In genomic region chr11:44728491-44728910, GRCh38 we compare ENCODE assay signal across 8 cellular contexts. TPM values are rescaled to one million over a fixed set of nuclear protein-coding genes. Genes with fewer than 3 reads are reported as not detected.
A peak's percentile ranks its signal among the peaks of the same experiment; 100 is the strongest.
DNase-seq lines count a peak whose midpoint lies in the region; ATAC-seq, FAIRE-seq and TF ChIP-seq lines count a peak whose summit lies in the region.

No MANE protein-coding gene starts in this region.

- no peak overlapping the region for H4K91ac ChIP-seq in H9 (ENCODE audit: insufficient read length, low read depth, low read length)

- H3K4me3 ChIP-seq in A549, result no peak overlapping the region; the same call in 2 of the 3 replicates
- peak overlapping the region; percentile 80 for H3K4me3 ChIP-seq in coronary artery

- H3K14ac ChIP-seq in H9 (ENCODE audit: insufficient read depth, low read length), result no peak overlapping the region

- H3K9me3 Mint-ChIP-seq in H9, result no peaks in the 10 kb centered on the region; a peak in 3 of 5 replicates
- H3K9me3 Mint-ChIP-seq in natural killer cell treated with Interleukin-12 subunit alpha and Interleukin-12 subunit beta and Interleukin-15 and Interleukin-18, amount 100 ng/mL, for 72 hours, result no peaks in the 10 kb centered on the region

- H3K56ac ChIP-seq in H9 (ENCODE audit: insufficient read length, low read depth, low read length), result no peak overlapping the region

- H2BK12ac ChIP-seq in H9 (ENCODE audit: insufficient read length, low read depth, low read length), result no peak overlapping the region

- peak overlapping the region in 1 of 3 experiments; percentile 53; a peak in 1 of 7 replicates for H3K27ac Mint-ChIP-seq in H9
- peak overlapping the region in 1 of 2 donors; percentile 41 for H3K27ac Mint-ChIP-seq in natural killer cell treated with Interleukin-12 subunit alpha and Interleukin-12 subunit beta and Interleukin-15 and Interleukin-18, amount 100 ng/mL, for 72 hours

- H3K23me2 ChIP-seq in H9 (ENCODE audit: insufficient read length, low read depth, low read length, poor library complexity, severe bottlenecking), result peaks cover 18% of the 10 kb centered on the region

- no peaks in the 10 kb centered on the region for H3K79me1 ChIP-seq in H9 (ENCODE audit: insufficient read depth, low read depth, low read length, poor library complexity, severe bottlenecking)

- H2BK15ac ChIP-seq in H9 (ENCODE audit: low read depth, low read length), result no peak overlapping the region

- no peak overlapping the region for H3K9ac ChIP-seq in H9 (ENCODE audit: extremely low read depth, insufficient read length, low read length)

- H3K9me3 ChIP-seq in A549 (no peaks in the 10 kb centered on the region), H9 (ENCODE audit: control insufficient read depth, low read depth, low read length) (no peaks in the 10 kb centered on the region)

- ATAC-seq in A549, result no peak
- no peak for ATAC-seq in natural killer cell treated with Interleukin-12 subunit alpha and Interleukin-12 subunit beta and Interleukin-15 and Interleukin-18, amount 100 ng/mL, for 72 hours

- no peak overlapping the region for H3K18ac ChIP-seq in H9 (ENCODE audit: insufficient read length, low read depth, low read length)

- no peak overlapping the region for H3T11ph ChIP-seq in H9 (ENCODE audit: low read length)

- no peak overlapping the region for H2AK5ac ChIP-seq in H9 (ENCODE audit: insufficient read length, low read length)

- H3K27me3 ChIP-seq in H9 (ENCODE audit: insufficient read depth, low read length), result peaks cover 32% of the 10 kb centered on the region

- H3K36me3 Mint-ChIP-seq in H9 (ENCODE audit: insufficient read depth in 1 of 3, low read depth in 3 of 3), result no peaks in the 10 kb centered on the region; a peak in 1 of 7 replicates
- H3K36me3 Mint-ChIP-seq in natural killer cell treated with Interleukin-12 subunit alpha and Interleukin-12 subunit beta and Interleukin-15 and Interleukin-18, amount 100 ng/mL, for 72 hours, result no peaks in the 10 kb centered on the region

- peak overlapping the region; percentile 74 to 88 for H3K4me3 Mint-ChIP-seq in H9
- H3K4me3 Mint-ChIP-seq in natural killer cell treated with Interleukin-12 subunit alpha and Interleukin-12 subunit beta and Interleukin-15 and Interleukin-18, amount 100 ng/mL, for 72 hours, result peak overlapping the region; percentile 53

- H4K20me1 ChIP-seq in H9 (ENCODE audit: control insufficient read depth, insufficient read depth, insufficient read length), result no peaks in the 10 kb centered on the region

- FAIRE-seq in A549 (lab: Jason Lieb, UNC), result no peak

- H2BK20ac ChIP-seq in H9 (ENCODE audit: low read depth, low read length, poor library complexity, severe bottlenecking), result no peak overlapping the region

- H3K4me1 Mint-ChIP-seq in H9, result peaks cover 68 to 71% of the 10 kb centered on the region in 2 experiments
- H3K4me1 Mint-ChIP-seq in natural killer cell treated with Interleukin-12 subunit alpha and Interleukin-12 subunit beta and Interleukin-15 and Interleukin-18, amount 100 ng/mL, for 72 hours (ENCODE audit: low read depth in 2 of 2), result peaks cover 9 to 15% of the 10 kb centered on the region in 2 donors

- TF ChIP-seq CTCF in A549 (IDR thresholded peaks at IDR 0.05) (no peak), H9 (conservative IDR thresholded peaks at IDR 0.05) (no peak), coronary artery (IDR thresholded peaks at IDR 0.05) (no peak)

- no peak for DNase-seq in A549 (ENCODE audit: low read depth in 1 of 2, low spot score in 1 of 2)
- peak; percentile 53 for DNase-seq in H9
- no peak for DNase-seq in coronary artery (ENCODE audit: low spot score)
- no peak for DNase-seq in natural killer cell treated with Interleukin-12 subunit alpha and Interleukin-12 subunit beta and Interleukin-15 and Interleukin-18, amount 100 ng/mL, for 72 hours (ENCODE audit: low spot score)
- DNase-seq in cerebellar nuclear complex (lab: John Stamatoyannopoulos, UW), result no peak
- DNase-seq in middle frontal gyrus (ENCODE audit: extremely low spot score, low spot score), result no peak
- DNase-seq in DMS79 treated with DMSO at 0.1 percent for 48 hours (lab: John Stamatoyannopoulos, UW), result no peak
- no peak for DNase-seq in NCI-H146 (lab: John Stamatoyannopoulos, UW)

- TF ChIP-seq EP300 in A549 (IDR thresholded peaks at IDR 0.05), result no peak

- no peak overlapping the region for H4K5ac ChIP-seq in H9 (ENCODE audit: insufficient read length, low read depth, low read length)

- no peak overlapping the region for H2BK5ac ChIP-seq in H9 (ENCODE audit: insufficient read length, low read length)

- H4K8ac ChIP-seq in H9 (replicated peaks; ENCODE audit: insufficient read length, low read depth, low read length), result no peak overlapping the region

- no peak overlapping the region for H3K23ac ChIP-seq in H9 (ENCODE audit: insufficient read length, low read depth, low read length)

- CTCF ChIA-PET in A549 (lab: Yijun Ruan, JAX), result interaction anchor here (1.0 to 4.1 kb wide), 6 partner anchors 31 to 166 kb away, joined by 4 to 19 read pairs (median 8); no protein-coding TSS in a partner anchor

- H3K27me3 Mint-ChIP-seq in H9 (ENCODE audit: low read depth), result peaks cover 76% of the 10 kb centered on the region
- H3K27me3 Mint-ChIP-seq in natural killer cell treated with Interleukin-12 subunit alpha and Interleukin-12 subunit beta and Interleukin-15 and Interleukin-18, amount 100 ng/mL, for 72 hours, result peaks cover 28 to 35% of the 10 kb centered on the region in 2 donors

- no peak for TF ChIP-seq RAD21 in A549 (conservative IDR thresholded peaks at IDR 0.05 in 1 of 2, IDR thresholded peaks at IDR 0.05 in 1 of 2)

- H3K4me1 ChIP-seq in A549 (peaks cover 7% of the 10 kb centered on the region; the same call in 1 of the 3 replicates), H9 (ENCODE audit: insufficient read depth, low read length) (peaks cover 6% of the 10 kb centered on the region; the same call in 1 of the 2 replicates)

- H3K4ac ChIP-seq in H9 (ENCODE audit: low read depth, low read length), result no peak overlapping the region

- 61% methylated on average over 6 of the region's 6 CpGs for WGBS in A549 (ENCODE audit: missing lambda C conversion rate)
- WGBS in H9 (ENCODE audit: extremely low coverage, insufficient read length, low lambda C conversion rate), result no CpG with 5 or more reads among the region's 6 CpGs

- no peak overlapping the region for H2BK120ac ChIP-seq in H9 (ENCODE audit: low read depth, low read length, poor library complexity, severe bottlenecking)

- no peak for TF ChIP-seq POLR2A in A549 (IDR thresholded peaks at IDR 0.05; ENCODE audit: low read length)

- POLR2A ChIA-PET in A549 (lab: Yijun Ruan, JAX), result no interaction called here

- H3K4me2 ChIP-seq in A549, result peak overlapping the region; percentile 91
- peak overlapping the region; percentile 60 for H3K4me2 ChIP-seq in H9 (ENCODE audit: insufficient read depth, insufficient read length, low read length)

- no peaks in the 10 kb centered on the region for H3K79me2 ChIP-seq in H9 (ENCODE audit: insufficient read depth, low read length)

- H2AFZ ChIP-seq in H9 (ENCODE audit: low read length), result no peak overlapping the region

- H3K27ac ChIP-seq in A549 (peak overlapping the region in 1 of 2 experiments; percentile 86; a peak in 3 of 6 replicates), H9 (ENCODE audit: insufficient read length, low read depth, low read length) (no peak overlapping the region), coronary artery (no peak overlapping the region)

TF ChIP-seq in A549, 52 proteins besides CTCF, POLR2A, EP300 and RAD21 (continues in another document):
- TF ChIP-seq HDAC2 (IDR thresholded peaks at IDR 0.05), result no peak
- TF ChIP-seq EHF (CRISPR knock-in tag; IDR thresholded peaks at IDR 0.05), result no peak
- TF ChIP-seq RCOR1 (IDR thresholded peaks at IDR 0.05; ENCODE audit: low read depth, low read length), result no peak
- TF ChIP-seq CHD2 (IDR thresholded peaks at IDR 0.05; ENCODE audit: low read length, partially characterized antibody), result no peak
- no peak for TF ChIP-seq CEBPB (IDR thresholded peaks at IDR 0.05)
- no peak for TF ChIP-seq BCL3 (IDR thresholded peaks at IDR 0.05)
- no peak for TF ChIP-seq TFCP2L1 (CRISPR knock-in tag; IDR thresholded peaks at IDR 0.05)
- no peak for TF ChIP-seq SREBF2 (IDR thresholded peaks at IDR 0.05)
- no peak for TF ChIP-seq HOXB13 (CRISPR knock-in tag; IDR thresholded peaks at IDR 0.05; ENCODE audit: low read depth)
- TF ChIP-seq ZFP36 (IDR thresholded peaks at IDR 0.05; ENCODE audit: borderline replicate concordance, partially characterized antibody), result no peak
- TF ChIP-seq HOXB5 (CRISPR knock-in tag; IDR thresholded peaks at IDR 0.05), result no peak
- no peak for TF ChIP-seq HMGXB4 (CRISPR knock-in tag; IDR thresholded peaks at IDR 0.05; ENCODE audit: borderline replicate concordance)

RNA-seq across cellular contexts. Expression of gene TSPAN18, which starts 1.7 kb away (rescaled TPM):
- polyA plus RNA-seq in A549 (2011; rRNA removed), result 0.81 and 0.98 TPM in 2 replicates
- 1.4 and 2.0 TPM in 2 replicates for polyA plus RNA-seq in A549 (2012; cell fraction: cytosol; rRNA removed)
- polyA plus RNA-seq in A549 (2012; cell fraction: nucleus; rRNA removed), result 1.8 and 2.6 TPM in 2 replicates
- polyA plus RNA-seq in A549 (2017; fragmentation: RNase III; extraction: RNeasy Plus Mini Kit Qiagen cat#74134 plus additional on column Dnase treatment), result 4.5 to 5.8 TPM (median 4.8 TPM) in 3 replicates
- polyA minus RNA-seq in A549 (2011; rRNA and poly(A)+ RNA removed), result 1.2 and 2.2 TPM in 2 replicates
- total RNA-seq in H9 (2021), result 25.3 and 26.5 TPM in 2 replicates
- under 1 TPM; 0.26 to 0.64 TPM for total RNA-seq in natural killer cell treated with Interleukin-12 subunit alpha and Interleukin-12 subunit beta and Interleukin-15 and Interleukin-18, amount 100 ng/mL, for 72 hours

Comparison
In these comparisons a context has a peak if more than half of its experiments do, and no peak if none do; other contexts are left out.
1. RNA of gene TSPAN18, which starts 1.7 kb away (total RNA-seq): 25.3 to 26.5 TPM in H9; 0.26 to 0.64 TPM in natural killer cell treated with Interleukin-12 subunit alpha and Interleukin-12 subunit beta and Interleukin-15 and Interleukin-18, amount 100 ng/mL, for 72 hours; every median in the first group is over 10 times any median in the second.